ENCODE assay signal across 10 cellular contexts in genomic region chr22:29414951-29415591, GRCh38. TPM values are rescaled to one million over a fixed set of nuclear protein-coding genes. Genes with fewer than 3 reads are reported as not detected.
DNase-seq lines count a peak whose midpoint lies in the region; ATAC-seq lines count a peak whose summit lies in the region.
"Not testable (repeated sequence)": the region's sequence is repeated elsewhere in the genome, so short reads cannot be mapped to it uniquely, and the experiment has no call there.
"Had no signal": no experiment of that assay in that cellular context is flagged by ENCODE, and none has a peak within 500 bp of the region (broad histone marks: within the 10 kb centered on the region; RNA-seq: fewer than 3 reads in every experiment).

No MANE protein-coding gene starts in this region.

- not testable (repeated sequence) for H3K27me3 ChIP-seq in CD4-positive, CD25-positive, alpha-beta regulatory T cell (ENCODE audit: control insufficient read depth, insufficient read depth, low read length)

- peak overlapping the region; percentile 69 to 95 (median 92) for H3K4me3 Mint-ChIP-seq in CD4-positive, CD25-positive, alpha-beta regulatory T cell
- peak overlapping the region; percentile 89 for H3K4me3 Mint-ChIP-seq in activated CD8-positive, alpha-beta memory T cell treated with anti-CD3 and anti-CD28 coated beads, Interleukin-2, amount 10 ng/mL, durations not matched to agents 7 days and 5 days
- peak overlapping the region; percentile 80 for H3K4me3 Mint-ChIP-seq in central memory CD8-positive, alpha-beta T cell

- H3K4me3 ChIP-seq in CD4-positive, CD25-positive, alpha-beta regulatory T cell (ENCODE audit: low read depth, low read length), result peak overlapping the region; percentile 88

- H3K36me3 Mint-ChIP-seq in CD4-positive, CD25-positive, alpha-beta regulatory T cell; activated CD8-positive, alpha-beta memory T cell treated with anti-CD3 and anti-CD28 coated beads, Interleukin-2, amount 10 ng/mL, durations not matched to agents 7 days and 5 days; central memory CD8-positive, alpha-beta T cell (ENCODE audit: insufficient read depth): not testable (repeated sequence)

- H3K27me3 Mint-ChIP-seq in CD4-positive, CD25-positive, alpha-beta regulatory T cell; activated CD8-positive, alpha-beta memory T cell treated with anti-CD3 and anti-CD28 coated beads, Interleukin-2, amount 10 ng/mL, durations not matched to agents 7 days and 5 days; central memory CD8-positive, alpha-beta T cell: not testable (repeated sequence)

- peaks cover 0 to 29% (median 13%) of the 10 kb centered on the region in 4 donors for H3K4me1 Mint-ChIP-seq in CD4-positive, CD25-positive, alpha-beta regulatory T cell
- H3K4me1 Mint-ChIP-seq in activated CD8-positive, alpha-beta memory T cell treated with anti-CD3 and anti-CD28 coated beads, Interleukin-2, amount 10 ng/mL, durations not matched to agents 7 days and 5 days, result peaks cover 41% of the 10 kb centered on the region
- peaks cover 17% of the 10 kb centered on the region for H3K4me1 Mint-ChIP-seq in central memory CD8-positive, alpha-beta T cell

- peak; percentile 39 to 92 (median 69) for DNase-seq in CD4-positive, CD25-positive, alpha-beta regulatory T cell
- DNase-seq in RPMI8226 (peak; percentile 81), islet precursor cell (peak; percentile 12), retina (peak; percentile 5)
- peak; percentile 84 for DNase-seq in activated CD8-positive, alpha-beta memory T cell treated with anti-CD3 and anti-CD28 coated beads, Interleukin-2, amount 10 ng/mL, durations not matched to agents 7 days and 5 days
- peak; percentile 26 to 27 for DNase-seq in central memory CD8-positive, alpha-beta T cell (ENCODE audit: low spot score in 2 of 2)
- peak; percentile 48 to 59 for DNase-seq in stimulated activated CD8-positive, alpha-beta memory T cell treated with anti-CD3 and anti-CD28 coated beads, Interleukin-7, amount 100 ng/mL, for 4 hours (ENCODE audit: low read depth in 2 of 2)

- CTCF ChIA-PET in activated CD8-positive, alpha-beta memory T cell treated with anti-CD3 and anti-CD28 coated beads, Interleukin-2, amount 10 ng/mL, durations not matched to agents 7 days and 5 days (lab: Charles Lee), result not testable (repeated sequence)

- not testable (repeated sequence) for H3K4me1 ChIP-seq in CD4-positive, CD25-positive, alpha-beta regulatory T cell (ENCODE audit: control insufficient read depth, insufficient read depth, low read length, poor library complexity, severe bottlenecking)

- H3K36me3 ChIP-seq in CD4-positive, CD25-positive, alpha-beta regulatory T cell (ENCODE audit: control insufficient read depth, insufficient read depth, low read length), result not testable (repeated sequence)

- H3K27ac ChIP-seq in CD4-positive, CD25-positive, alpha-beta regulatory T cell (ENCODE audit: insufficient read depth, low read length, poor library complexity, severe bottlenecking), result peak overlapping the region; percentile 80

- not testable (repeated sequence) for H3K9me3 Mint-ChIP-seq in CD4-positive, CD25-positive, alpha-beta regulatory T cell; activated CD8-positive, alpha-beta memory T cell treated with anti-CD3 and anti-CD28 coated beads, Interleukin-2, amount 10 ng/mL, durations not matched to agents 7 days and 5 days (ENCODE audit: low read depth); central memory CD8-positive, alpha-beta T cell

- H3K27ac Mint-ChIP-seq in CD4-positive, CD25-positive, alpha-beta regulatory T cell, result peak overlapping the region; percentile 94 to 97 (median 96)
- peak overlapping the region; percentile 99 for H3K27ac Mint-ChIP-seq in activated CD8-positive, alpha-beta memory T cell treated with anti-CD3 and anti-CD28 coated beads, Interleukin-2, amount 10 ng/mL, durations not matched to agents 7 days and 5 days
- peak overlapping the region; percentile 88 for H3K27ac Mint-ChIP-seq in central memory CD8-positive, alpha-beta T cell (ENCODE audit: low read depth)

- ATAC-seq in CD4-positive, CD25-positive, alpha-beta regulatory T cell (ENCODE audit: low read depth in 2 of 2), result peak; percentile 85 to 86
- ATAC-seq in HG03439 (IDR thresholded peaks at IDR 0.05; ENCODE audit: unreplicated experiment), result peak; percentile 58
- ATAC-seq in activated CD8-positive, alpha-beta memory T cell treated with anti-CD3 and anti-CD28 coated beads, Interleukin-2, amount 10 ng/mL, durations not matched to agents 7 days and 5 days, result peak; percentile 85
- ATAC-seq in central memory CD8-positive, alpha-beta T cell (replicated peaks; ENCODE audit: extremely low read depth, poor library complexity, severe bottlenecking), result peak; percentile 87

- H3K9me3 ChIP-seq in CD4-positive, CD25-positive, alpha-beta regulatory T cell (ENCODE audit: control insufficient read depth in 2 of 2, low read length in 2 of 2), result not testable (repeated sequence)

RNA-seq across cellular contexts. Expression of gene RFPL1, which starts 23.3 kb away (rescaled TPM):
- total RNA-seq in CD4-positive, CD25-positive, alpha-beta regulatory T cell, result not detected
- polyA plus RNA-seq in CD4-positive, CD25-positive, alpha-beta regulatory T cell, result not detected
- total RNA-seq in activated CD8-positive, alpha-beta memory T cell treated with anti-CD3 and anti-CD28 coated beads, Interleukin-2, amount 10 ng/mL, durations not matched to agents 7 days and 5 days, result not detected
- total RNA-seq: endothelial cell of umbilical vein; T-helper 1 cell treated with Interleukin-12 subunit alpha and Interleukin-12 subunit beta and Interleukin-4 antibody, amounts not matched to agents 30 ng/mL and 1 ng/mL, for 36 hours had no signal
- polyA plus RNA-seq: endothelial cell of umbilical vein had no signal

RNA-seq across cellular contexts. Expression of gene AP1B1, which starts 26.7 kb away (rescaled TPM):
- 40.8 TPM for total RNA-seq in CD4-positive, CD25-positive, alpha-beta regulatory T cell
- 10 to 100 TPM; 11.7 to 15.8 (median 14.1) TPM for polyA plus RNA-seq in CD4-positive, CD25-positive, alpha-beta regulatory T cell
- total RNA-seq in activated CD8-positive, alpha-beta memory T cell treated with anti-CD3 and anti-CD28 coated beads, Interleukin-2, amount 10 ng/mL, durations not matched to agents 7 days and 5 days, result 10 to 100 TPM; 82.9 to 90.8 TPM

Comparison
In these comparisons a context has a peak if more than half of its experiments do, and no peak if none do; other contexts are left out.
1. Peak in every context shown above with its lines: DNase-seq, ATAC-seq, H3K4me3 ChIP-seq and H3K27ac ChIP-seq.
2. DNase-seq: peak in every context shown above with its lines; median percentile 84 in activated CD8-positive, alpha-beta memory T cell treated with anti-CD3 and anti-CD28 coated beads, Interleukin-2, amount 10 ng/mL, durations not matched to agents 7 days and 5 days; 81 in RPMI8226; 69 in CD4-positive, CD25-positive, alpha-beta regulatory T cell; 54 in stimulated activated CD8-positive, alpha-beta memory T cell treated with anti-CD3 and anti-CD28 coated beads, Interleukin-7, amount 100 ng/mL, for 4 hours; 26 in central memory CD8-positive, alpha-beta T cell; 12 in islet precursor cell; 5 in retina.